Comparison of ENCODE assay signal across 1 cellular context in the genomic region with DNA sequence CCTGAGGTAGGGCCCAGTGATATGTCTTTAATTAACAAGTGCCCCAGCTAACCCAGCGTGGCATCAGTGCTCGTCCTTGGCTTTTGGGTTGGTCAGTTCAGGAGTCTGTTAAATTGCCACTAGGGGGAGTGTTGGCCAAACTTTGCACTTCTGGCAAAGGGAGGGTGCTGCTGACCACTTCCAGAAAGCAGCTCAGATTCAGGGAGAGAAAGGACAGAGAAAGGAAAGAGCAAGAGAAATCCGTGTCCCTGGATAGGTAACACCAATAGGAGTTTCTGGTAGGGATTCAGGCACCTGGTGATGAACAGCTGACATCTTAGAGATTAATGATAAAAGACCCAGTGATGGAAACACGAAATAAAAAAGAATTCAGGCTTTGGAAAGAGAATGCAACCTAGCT.
TF ChIP-seq lines count a peak whose summit lies in the region.

No MANE protein-coding gene starts in this region.

TF ChIP-seq in HepG2, 621 proteins besides CTCF, POLR2A, EP300 and RAD21 (continued from another document):
- TF ChIP-seq, protein P1, sequence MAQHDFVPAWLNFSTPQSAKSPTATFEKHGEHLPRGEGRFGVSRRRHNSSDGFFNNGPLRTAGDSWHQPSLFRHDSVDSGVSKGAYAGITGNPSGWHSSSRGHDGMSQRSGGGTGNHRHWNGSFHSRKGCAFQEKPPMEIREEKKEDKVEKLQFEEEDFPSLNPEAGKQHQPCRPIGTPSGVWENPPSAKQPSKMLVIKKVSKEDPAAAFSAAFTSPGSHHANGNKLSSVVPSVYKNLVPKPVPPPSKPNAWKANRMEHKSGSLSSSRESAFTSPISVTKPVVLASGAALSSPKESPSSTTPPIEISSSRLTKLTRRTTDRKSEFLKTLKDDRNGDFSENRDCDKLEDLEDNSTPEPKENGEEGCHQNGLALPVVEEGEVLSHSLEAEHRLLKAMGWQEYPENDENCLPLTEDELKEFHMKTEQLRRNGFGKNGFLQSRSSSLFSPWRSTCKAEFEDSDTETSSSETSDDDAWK (CRISPR knock-in tag; IDR thresholded peaks at IDR 0.05): no peak
- TF ChIP-seq HOXA5 (CRISPR knock-in tag; IDR thresholded peaks at IDR 0.05) (0 out of 2 replicates have a peak, but pooled peaks have one; percentile 54), ELF4 (CRISPR knock-in tag; IDR thresholded peaks at IDR 0.05; ENCODE audit: borderline replicate concordance) (no peak), NFYC (CRISPR knock-in tag; IDR thresholded peaks at IDR 0.05) (no peak), ZFY (CRISPR knock-in tag; IDR thresholded peaks at IDR 0.05) (no peak), ZNF205 (CRISPR knock-in tag; IDR thresholded peaks at IDR 0.05) (0 out of 2 replicates have a peak, but pooled peaks have one; percentile 36), NR1H2 (CRISPR knock-in tag; IDR thresholded peaks at IDR 0.05; ENCODE audit: borderline replicate concordance, low read depth) (no peak), ZNF629 (CRISPR knock-in tag; conservative IDR thresholded peaks at IDR 0.05) (no peak), AGO2 (optimal IDR thresholded peaks at IDR 0.05; ENCODE audit: low read depth, low read length) (no peak), HNF4G (IDR thresholded peaks at IDR 0.05; ENCODE audit: borderline replicate concordance, low read depth, low read length) (no peak), HNF4G (CRISPR knock-in tag; IDR thresholded peaks at IDR 0.05; ENCODE audit: borderline replicate concordance, low read depth) (no peak), ZNF644 (CRISPR knock-in tag; IDR thresholded peaks at IDR 0.05; ENCODE audit: low read depth) (0 out of 2 replicates have a peak, but pooled peaks have one; percentile 35), ZEB1 (IDR thresholded peaks at IDR 0.05; ENCODE audit: insufficient replicate concordance, low read depth) (no peak), ZNF7 (CRISPR knock-in tag; IDR thresholded peaks at IDR 0.05) (no peak), LCORL (IDR thresholded peaks at IDR 0.05) (no peak), LCORL (CRISPR knock-in tag; IDR thresholded peaks at IDR 0.05) (peak; percentile 53; the same call in 1 of the 2 replicates), HNRNPL (IDR thresholded peaks at IDR 0.05; ENCODE audit: low read depth, low read length) (no peak)
- TF ChIP-seq, protein P2, sequence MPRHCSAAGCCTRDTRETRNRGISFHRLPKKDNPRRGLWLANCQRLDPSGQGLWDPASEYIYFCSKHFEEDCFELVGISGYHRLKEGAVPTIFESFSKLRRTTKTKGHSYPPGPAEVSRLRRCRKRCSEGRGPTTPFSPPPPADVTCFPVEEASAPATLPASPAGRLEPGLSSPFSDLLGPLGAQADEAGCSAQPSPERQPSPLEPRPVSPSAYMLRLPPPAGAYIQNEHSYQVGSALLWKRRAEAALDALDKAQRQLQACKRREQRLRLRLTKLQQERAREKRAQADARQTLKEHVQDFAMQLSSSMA (CRISPR knock-in tag; IDR thresholded peaks at IDR 0.05): no peak
- TF ChIP-seq, protein P3, sequence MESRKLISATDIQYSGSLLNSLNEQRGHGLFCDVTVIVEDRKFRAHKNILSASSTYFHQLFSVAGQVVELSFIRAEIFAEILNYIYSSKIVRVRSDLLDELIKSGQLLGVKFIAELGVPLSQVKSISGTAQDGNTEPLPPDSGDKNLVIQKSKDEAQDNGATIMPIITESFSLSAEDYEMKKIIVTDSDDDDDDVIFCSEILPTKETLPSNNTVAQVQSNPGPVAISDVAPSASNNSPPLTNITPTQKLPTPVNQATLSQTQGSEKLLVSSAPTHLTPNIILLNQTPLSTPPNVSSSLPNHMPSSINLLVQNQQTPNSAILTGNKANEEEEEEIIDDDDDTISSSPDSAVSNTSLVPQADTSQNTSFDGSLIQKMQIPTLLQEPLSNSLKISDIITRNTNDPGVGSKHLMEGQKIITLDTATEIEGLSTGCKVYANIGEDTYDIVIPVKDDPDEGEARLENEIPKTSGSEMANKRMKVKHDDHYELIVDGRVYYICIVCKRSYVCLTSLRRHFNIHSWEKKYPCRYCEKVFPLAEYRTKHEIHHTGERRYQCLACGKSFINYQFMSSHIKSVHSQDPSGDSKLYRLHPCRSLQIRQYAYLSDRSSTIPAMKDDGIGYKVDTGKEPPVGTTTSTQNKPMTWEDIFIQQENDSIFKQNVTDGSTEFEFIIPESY (CRISPR knock-in tag; IDR thresholded peaks at IDR 0.05): no peak
- TF ChIP-seq, protein P4, sequence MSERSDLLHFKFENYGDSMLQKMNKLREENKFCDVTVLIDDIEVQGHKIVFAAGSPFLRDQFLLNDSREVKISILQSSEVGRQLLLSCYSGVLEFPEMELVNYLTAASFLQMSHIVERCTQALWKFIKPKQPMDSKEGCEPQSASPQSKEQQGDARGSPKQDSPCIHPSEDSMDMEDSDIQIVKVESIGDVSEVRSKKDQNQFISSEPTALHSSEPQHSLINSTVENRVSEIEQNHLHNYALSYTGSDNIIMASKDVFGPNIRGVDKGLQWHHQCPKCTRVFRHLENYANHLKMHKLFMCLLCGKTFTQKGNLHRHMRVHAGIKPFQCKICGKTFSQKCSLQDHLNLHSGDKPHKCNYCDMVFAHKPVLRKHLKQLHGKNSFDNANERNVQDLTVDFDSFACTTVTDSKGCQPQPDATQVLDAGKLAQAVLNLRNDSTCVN (CRISPR knock-in tag; IDR thresholded peaks at IDR 0.05; ENCODE audit: borderline replicate concordance): peak; percentile 70; the same call in 1 of the 2 replicates
